ENCODE assay signal across 13 cellular contexts in the genomic region with DNA sequence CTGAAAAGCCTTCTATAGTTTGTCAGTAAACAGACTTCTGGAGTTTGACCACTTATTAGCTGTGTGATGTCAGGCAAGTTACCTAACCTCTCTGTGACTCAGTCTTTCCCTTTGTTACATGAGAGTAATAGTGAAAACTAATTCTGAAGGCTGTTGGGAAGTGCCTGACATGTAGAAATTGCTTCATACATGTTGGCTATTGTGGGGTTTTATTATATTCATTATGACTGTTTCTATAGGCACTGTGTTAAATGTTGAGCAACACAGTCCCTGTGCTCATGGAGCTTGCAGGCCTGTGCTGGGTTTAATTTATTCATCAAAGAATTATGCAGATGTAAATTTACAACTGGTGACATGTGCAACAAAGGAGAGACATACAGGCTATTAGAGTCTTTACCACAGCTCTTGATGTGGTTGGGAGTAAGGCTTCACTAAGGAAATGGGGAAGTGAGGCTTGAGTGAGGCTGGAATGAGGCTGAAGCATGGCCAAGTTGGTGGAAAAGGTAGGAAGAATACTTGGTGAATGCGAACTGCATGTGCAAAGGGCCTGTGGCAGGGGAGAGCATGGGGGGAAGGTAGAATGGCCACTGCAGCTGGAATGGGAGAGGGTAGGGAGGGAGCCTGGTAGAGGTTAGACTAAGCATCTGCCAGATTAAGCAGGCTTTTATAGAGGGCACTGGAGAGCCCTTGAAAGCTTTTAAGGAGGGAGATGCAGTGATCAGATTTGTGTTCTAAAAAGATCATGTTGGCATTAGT.
DNase-seq lines count a peak whose midpoint lies in the region; ATAC-seq lines count a peak whose summit lies in the region.
"Had no signal": no experiment of that assay in that cellular context is flagged by ENCODE, and none has a peak within 500 bp of the region (broad histone marks: within the 10 kb centered on the region; RNA-seq: fewer than 3 reads in every experiment).

No MANE protein-coding gene starts in this region.

- no peaks in the 10 kb centered on the region for H3K36me3 ChIP-seq in BLaER1
- no peaks in the 10 kb centered on the region for H3K36me3 ChIP-seq in GM23248 (ENCODE audit: low read depth)
- H3K36me3 ChIP-seq: esophagus muscularis mucosa had no signal

- peaks cover 89% of the 10 kb centered on the region for H3K4me1 ChIP-seq in BLaER1
- H3K4me1 ChIP-seq in GM23248 (ENCODE audit: insufficient read depth): no peaks in the 10 kb centered on the region
- H3K4me1 ChIP-seq: esophagus muscularis mucosa had no signal

- in situ Hi-C loops in GM23248 (cut with MboI): no loop called here

- no peaks in the 10 kb centered on the region for H3K9me2 ChIP-seq in GM23248 (ENCODE audit: insufficient read depth)

- peak overlapping the region; percentile 80 for H3K4me2 ChIP-seq in BLaER1
- H3K4me2 ChIP-seq in GM23248 (ENCODE audit: unreplicated experiment): no peak overlapping the region

- no peaks in the 10 kb centered on the region for H3K79me2 ChIP-seq in GM23248 (ENCODE audit: insufficient read depth)

- no peaks in the 10 kb centered on the region for H3K9me3 ChIP-seq in BLaER1
- no peaks in the 10 kb centered on the region for H3K9me3 ChIP-seq in GM23248 (ENCODE audit: low read depth)
- H3K9me3 ChIP-seq: esophagus muscularis mucosa had no signal

- H3K27ac ChIP-seq in BLaER1: peak overlapping the region; percentile 76; the same call in 1 of the 2 replicates
- no peak overlapping the region for H3K27ac ChIP-seq in GM23248
- H3K27ac ChIP-seq: esophagus muscularis mucosa, skin epidermis had no signal

- H3K4me3 ChIP-seq in BLaER1 (no peak overlapping the region), GM23248 (no peak overlapping the region)
- H3K4me3 ChIP-seq: esophagus muscularis mucosa, skin epidermis had no signal

- H3K27me3 ChIP-seq in BLaER1 (no peaks in the 10 kb centered on the region), GM23248 (replicated peaks; ENCODE audit: insufficient read depth) (0 out of 2 replicates have a peak, but pooled peaks cover 5% of the 10 kb centered on the region)

- no peak overlapping the region for H3K9ac ChIP-seq in BLaER1
- no peak overlapping the region for H3K9ac ChIP-seq in GM23248

- WGBS in GM23248 (ENCODE audit: low coverage in 1 of 2, low lambda C conversion rate in 2 of 2, missing lambda C conversion rate in 2 of 2), 2 experiments: 37 to 52% methylated on average over 1 of the region's 1 CpG

- ATAC-seq in esophagus mucosa (peak; percentile 85), GM18907 (IDR thresholded peaks at IDR 0.05; ENCODE audit: unreplicated experiment) (no peak), GM21717 (IDR thresholded peaks at IDR 0.05; ENCODE audit: unreplicated experiment) (no peak)

- DNase-seq in GM23248 (peak; percentile 68), SW480 (ENCODE audit: low spot score) (peak; percentile 75), COLO829 (ENCODE audit: low spot score) (no peak), globus pallidus (ENCODE audit: low spot score) (no peak)
- DNase-seq: naive B cell, NCI-H774, SW 1271 had no signal

- no peaks in the 10 kb centered on the region for H4K20me1 ChIP-seq in BLaER1
- no peaks in the 10 kb centered on the region for H4K20me1 ChIP-seq in GM23248 (ENCODE audit: insufficient read depth)

- no peak overlapping the region for H2AFZ ChIP-seq in GM23248

- no peaks in the 10 kb centered on the region for H3F3A ChIP-seq in GM23248 (ENCODE audit: insufficient read depth)

Comparison
In these comparisons a context has a peak if more than half of its experiments do, and no peak if none do; other contexts are left out.
1. DNase-seq: peak in GM23248 (single experiment) and SW480 (single experiment); none in COLO829 (single experiment) and globus pallidus (single experiment).